In the genomic region with DNA sequence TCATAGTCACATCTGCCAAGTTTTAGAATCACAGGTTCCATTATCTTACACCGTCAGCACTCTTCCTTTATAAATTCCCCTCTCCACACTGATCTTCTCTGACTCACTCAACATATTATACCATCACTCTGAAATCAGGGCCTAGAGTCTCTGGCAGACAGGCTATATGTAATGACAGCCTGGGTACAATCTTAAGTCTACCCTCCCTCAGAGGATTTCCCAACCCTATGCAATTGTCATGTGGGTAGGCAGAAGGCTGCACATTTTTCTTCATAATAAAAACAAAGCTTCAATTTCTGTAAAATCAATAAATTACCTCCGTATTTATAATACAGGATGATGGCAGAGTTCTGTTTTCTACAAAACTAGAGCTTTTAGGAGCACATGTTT, we compare ENCODE assay signal across 10 cellular contexts.
DNase-seq lines count a peak whose midpoint lies in the region; ATAC-seq and TF ChIP-seq lines count a peak whose summit lies in the region.
"Had no signal": no experiment of that assay in that cellular context is flagged by ENCODE, and none has a peak within 500 bp of the region (broad histone marks: within the 10 kb centered on the region; RNA-seq: fewer than 3 reads in every experiment).

No MANE protein-coding gene starts in this region.

- H3K27ac Mint-ChIP-seq in activated naive CD8-positive, alpha-beta T cell treated with anti-CD3 and anti-CD28 coated beads, Interleukin-2, amount 10 ng/mL, durations not matched to agents 7 days and 5 days: no peak overlapping the region
- H3K27ac Mint-ChIP-seq in activated naive CD8-positive, alpha-beta T cell treated with anti-CD3 and anti-CD28 coated beads for 36 hours: no peak overlapping the region
- H3K27ac Mint-ChIP-seq in stimulated activated naive CD8-positive, alpha-beta T cell treated with anti-CD3 and anti-CD28 coated beads, Interleukin-15, amount 100 ng/mL, for 72 hours: no peak overlapping the region
- H3K27ac Mint-ChIP-seq in T-helper 2 cell treated with Interferon-gamma antibody and Interleukin-4, amounts not matched to agents 5 μg/mL and 100 μg/mL, for 36 hours: no peak overlapping the region
- H3K27ac Mint-ChIP-seq: activated CD4-positive, alpha-beta memory T cell treated with anti-CD3 and anti-CD28 coated beads, Interleukin-2, amount 10 ng/mL, durations not matched to agents 7 days and 5 days had no signal

- H3K27me3 ChIP-seq in foreskin keratinocyte: no peaks in the 10 kb centered on the region
- H3K27me3 ChIP-seq: sigmoid colon had no signal

- H3K27ac ChIP-seq in VCaP (peak overlapping the region; percentile 72), foreskin keratinocyte (no peak overlapping the region)

- ATAC-seq in activated naive CD8-positive, alpha-beta T cell treated with anti-CD3 and anti-CD28 coated beads, Interleukin-2, amount 10 ng/mL, durations not matched to agents 7 days and 5 days (ENCODE audit: low read depth): peak; percentile 26
- ATAC-seq in foreskin keratinocyte (peak; percentile 68), GM18907 (IDR thresholded peaks at IDR 0.05; ENCODE audit: unreplicated experiment) (no peak)
- ATAC-seq in stimulated activated naive CD8-positive, alpha-beta T cell treated with anti-CD3 and anti-CD28 coated beads, Interleukin-15, amount 100 ng/mL, for 72 hours: peak; percentile 78

- H3K9me3 Mint-ChIP-seq in activated naive CD8-positive, alpha-beta T cell treated with anti-CD3 and anti-CD28 coated beads, Interleukin-2, amount 10 ng/mL, durations not matched to agents 7 days and 5 days: no peaks in the 10 kb centered on the region
- no peaks in the 10 kb centered on the region for H3K9me3 Mint-ChIP-seq in activated naive CD8-positive, alpha-beta T cell treated with anti-CD3 and anti-CD28 coated beads for 36 hours
- no peaks in the 10 kb centered on the region for H3K9me3 Mint-ChIP-seq in stimulated activated naive CD8-positive, alpha-beta T cell treated with anti-CD3 and anti-CD28 coated beads, Interleukin-15, amount 100 ng/mL, for 72 hours
- no peaks in the 10 kb centered on the region for H3K9me3 Mint-ChIP-seq in T-helper 2 cell treated with Interferon-gamma antibody and Interleukin-4, amounts not matched to agents 5 μg/mL and 100 μg/mL, for 36 hours
- H3K9me3 Mint-ChIP-seq: activated CD4-positive, alpha-beta memory T cell treated with anti-CD3 and anti-CD28 coated beads, Interleukin-2, amount 10 ng/mL, durations not matched to agents 7 days and 5 days had no signal

- TF ChIP-seq CTCF in VCaP (conservative IDR thresholded peaks at IDR 0.05) (no peak), foreskin keratinocyte (conservative IDR thresholded peaks at IDR 0.05) (no peak)

- no peak for DNase-seq in activated naive CD8-positive, alpha-beta T cell treated with anti-CD3 and anti-CD28 coated beads, Interleukin-2, amount 10 ng/mL, durations not matched to agents 7 days and 5 days
- no peak for DNase-seq in activated naive CD8-positive, alpha-beta T cell treated with anti-CD3 and anti-CD28 coated beads for 36 hours
- DNase-seq in foreskin keratinocyte: no peak
- no peak for DNase-seq in stimulated activated naive CD8-positive, alpha-beta T cell treated with anti-CD3 and anti-CD28 coated beads, Interleukin-15, amount 100 ng/mL, for 72 hours
- no peak for DNase-seq in T-helper 2 cell treated with Interferon-gamma antibody and Interleukin-4, amounts not matched to agents 5 μg/mL and 100 μg/mL, for 36 hours (ENCODE audit: low spot score)
- no peak for DNase-seq in NCI-H510A (lab: John Stamatoyannopoulos, UW)
- DNase-seq: activated CD4-positive, alpha-beta memory T cell treated with anti-CD3 and anti-CD28 coated beads, Interleukin-2, amount 10 ng/mL, durations not matched to agents 7 days and 5 days; sigmoid colon had no signal

- H3K4me1 ChIP-seq in foreskin keratinocyte: peaks cover 9% of the 10 kb centered on the region

- H3K27me3 Mint-ChIP-seq in activated naive CD8-positive, alpha-beta T cell treated with anti-CD3 and anti-CD28 coated beads, Interleukin-2, amount 10 ng/mL, durations not matched to agents 7 days and 5 days: no peaks in the 10 kb centered on the region
- no peaks in the 10 kb centered on the region for H3K27me3 Mint-ChIP-seq in activated naive CD8-positive, alpha-beta T cell treated with anti-CD3 and anti-CD28 coated beads for 36 hours
- H3K27me3 Mint-ChIP-seq in stimulated activated naive CD8-positive, alpha-beta T cell treated with anti-CD3 and anti-CD28 coated beads, Interleukin-15, amount 100 ng/mL, for 72 hours: no peaks in the 10 kb centered on the region
- H3K27me3 Mint-ChIP-seq in T-helper 2 cell treated with Interferon-gamma antibody and Interleukin-4, amounts not matched to agents 5 μg/mL and 100 μg/mL, for 36 hours (ENCODE audit: low read depth): no peaks in the 10 kb centered on the region
- H3K27me3 Mint-ChIP-seq: activated CD4-positive, alpha-beta memory T cell treated with anti-CD3 and anti-CD28 coated beads, Interleukin-2, amount 10 ng/mL, durations not matched to agents 7 days and 5 days had no signal

- POLR2A ChIA-PET in activated naive CD8-positive, alpha-beta T cell treated with anti-CD3 and anti-CD28 coated beads, Interleukin-2, amount 10 ng/mL, durations not matched to agents 7 days and 5 days (lab: Charles Lee): no interaction called here

- H3K36me3 Mint-ChIP-seq in activated naive CD8-positive, alpha-beta T cell treated with anti-CD3 and anti-CD28 coated beads, Interleukin-2, amount 10 ng/mL, durations not matched to agents 7 days and 5 days: peaks cover 11% of the 10 kb centered on the region
- H3K36me3 Mint-ChIP-seq in activated naive CD8-positive, alpha-beta T cell treated with anti-CD3 and anti-CD28 coated beads for 36 hours: no peaks in the 10 kb centered on the region
- peaks cover 10% of the 10 kb centered on the region for H3K36me3 Mint-ChIP-seq in T-helper 2 cell treated with Interferon-gamma antibody and Interleukin-4, amounts not matched to agents 5 μg/mL and 100 μg/mL, for 36 hours (ENCODE audit: low read depth)

- H3K4me1 Mint-ChIP-seq in activated naive CD8-positive, alpha-beta T cell treated with anti-CD3 and anti-CD28 coated beads, Interleukin-2, amount 10 ng/mL, durations not matched to agents 7 days and 5 days: peaks cover 12% of the 10 kb centered on the region
- peaks cover 28% of the 10 kb centered on the region for H3K4me1 Mint-ChIP-seq in activated naive CD8-positive, alpha-beta T cell treated with anti-CD3 and anti-CD28 coated beads for 36 hours
- H3K4me1 Mint-ChIP-seq in stimulated activated naive CD8-positive, alpha-beta T cell treated with anti-CD3 and anti-CD28 coated beads, Interleukin-15, amount 100 ng/mL, for 72 hours: peaks cover 33% of the 10 kb centered on the region
- H3K4me1 Mint-ChIP-seq in T-helper 2 cell treated with Interferon-gamma antibody and Interleukin-4, amounts not matched to agents 5 μg/mL and 100 μg/mL, for 36 hours (ENCODE audit: low read depth): peaks cover 26% of the 10 kb centered on the region

- H3K4me3 Mint-ChIP-seq in activated naive CD8-positive, alpha-beta T cell treated with anti-CD3 and anti-CD28 coated beads, Interleukin-2, amount 10 ng/mL, durations not matched to agents 7 days and 5 days: no peak overlapping the region
- H3K4me3 Mint-ChIP-seq in activated naive CD8-positive, alpha-beta T cell treated with anti-CD3 and anti-CD28 coated beads for 36 hours: no peak overlapping the region
- no peak overlapping the region for H3K4me3 Mint-ChIP-seq in stimulated activated naive CD8-positive, alpha-beta T cell treated with anti-CD3 and anti-CD28 coated beads, Interleukin-15, amount 100 ng/mL, for 72 hours
- no peak overlapping the region for H3K4me3 Mint-ChIP-seq in T-helper 2 cell treated with Interferon-gamma antibody and Interleukin-4, amounts not matched to agents 5 μg/mL and 100 μg/mL, for 36 hours
- H3K4me3 Mint-ChIP-seq: activated CD4-positive, alpha-beta memory T cell treated with anti-CD3 and anti-CD28 coated beads, Interleukin-2, amount 10 ng/mL, durations not matched to agents 7 days and 5 days had no signal
